In genomic region chr12:123762715-123763052, GRCh38 we compare ENCODE assay signal across 8 cellular contexts. TPM values are rescaled to one million over a fixed set of nuclear protein-coding genes. Genes with fewer than 3 reads are reported as not detected.
DNase-seq lines count a peak whose midpoint lies in the region; ATAC-seq and TF ChIP-seq lines count a peak whose summit lies in the region.

No MANE protein-coding gene starts in this region.

- H3K27me3 Mint-ChIP-seq in HFFc6 (ENCODE audit: insufficient read depth) (peaks cover 19% of the 10 kb centered on the region), naive B cell (no peaks in the 10 kb centered on the region)

- H3K36me3 Mint-ChIP-seq in HFFc6 (ENCODE audit: low read depth) (no peaks in the 10 kb centered on the region), naive B cell (peaks cover 0 to 6% of the 10 kb centered on the region in 2 donors)

- no peak overlapping the region for H3K9ac ChIP-seq in BLaER1

- ATAC-seq in naive B cell (ENCODE audit: low read depth in 2 of 2) = no peak
- ATAC-seq in GM21786 (IDR thresholded peaks at IDR 0.05; ENCODE audit: unreplicated experiment) = no peak
- no peak for ATAC-seq in HG03457 (IDR thresholded peaks at IDR 0.05; ENCODE audit: unreplicated experiment)
- no peak for ATAC-seq in HG02763 (IDR thresholded peaks at IDR 0.05; ENCODE audit: unreplicated experiment)
- no peak for ATAC-seq in GM18861 (IDR thresholded peaks at IDR 0.05; ENCODE audit: unreplicated experiment)

- H3K27ac Mint-ChIP-seq in HFFc6 (no peak overlapping the region), naive B cell (peak overlapping the region in 1 of 6 donors; percentile 19)

- H3K36me3 ChIP-seq in BLaER1 = peaks cover 12% of the 10 kb centered on the region

- peak overlapping the region; percentile 95 for H3K4me2 ChIP-seq in BLaER1

- H3K27me3 ChIP-seq in BLaER1 = peaks cover 23% of the 10 kb centered on the region

- peak overlapping the region; percentile 75; the same call in 1 of the 2 replicates for H3K4me3 Mint-ChIP-seq in HFFc6
- peak overlapping the region; percentile 73 to 94 (median 90) for H3K4me3 Mint-ChIP-seq in naive B cell

- no peaks in the 10 kb centered on the region for H3K9me3 ChIP-seq in BLaER1

- H3K9me3 Mint-ChIP-seq in HFFc6 (no peaks in the 10 kb centered on the region), naive B cell (no peaks in the 10 kb centered on the region)

- no peaks in the 10 kb centered on the region for H3K4me1 Mint-ChIP-seq in HFFc6 (ENCODE audit: low read depth)
- peaks cover 4 to 14% (median 5%) of the 10 kb centered on the region in 3 donors for H3K4me1 Mint-ChIP-seq in naive B cell

- no peak overlapping the region for H3K27ac ChIP-seq in BLaER1

- H3K4me1 ChIP-seq in BLaER1 = peaks cover 13% of the 10 kb centered on the region

- TF ChIP-seq CTCF in HFFc6 (IDR thresholded peaks at IDR 0.05) (no peak), choroid plexus epithelial cell (conservative IDR thresholded peaks at IDR 0.05; ENCODE audit: low read depth, low read length) (no peak)

- DNase-seq in HFFc6 (no peak), choroid plexus epithelial cell (ENCODE audit: low read depth) (no peak), naive B cell (no peak)

- H3K4me3 ChIP-seq in BLaER1 = peak overlapping the region; percentile 72
- peak overlapping the region; percentile 57 for H3K4me3 ChIP-seq in choroid plexus epithelial cell (ENCODE audit: low read depth, low read length)

- no peaks in the 10 kb centered on the region for H4K20me1 ChIP-seq in BLaER1

RNA-seq across cellular contexts. Expression of gene DNAH10, which starts 0.6 kb away (rescaled TPM):
- 1 to 10 TPM in 1 of 6 experiments, under 1 TPM in 5; 0.19 to 1.1 (median 0.64) TPM for total RNA-seq in HFFc6 (2021; fragmentation: NEBNext Ultra II Directional; extraction: Animal tissue kit (Norgen Biotek cat#: 25700))
- polyA plus RNA-seq in naive B cell (ENCODE audit: low read depth in 6 of 6) = under 1 TPM in 5 of 6 donors, not detected in 1; 0.03 to 0.33 (median 0.17) TPM

RNA-seq across cellular contexts. Expression of gene ATP6V0A2, which starts 50.5 kb away (rescaled TPM):
- total RNA-seq in HFFc6 (2021; fragmentation: NEBNext Ultra II Directional; extraction: Animal tissue kit (Norgen Biotek cat#: 25700)) = 10 to 100 TPM; 14.0 to 16.8 (median 15.6) TPM
- 10 to 100 TPM in 5 of 6 donors, 1 to 10 TPM in 1; 6.6 to 21.4 (median 18.8) TPM for polyA plus RNA-seq in naive B cell (ENCODE audit: low read depth in 6 of 6)
